Comparison of ENCODE assay signal across 28 cellular contexts in the genomic region with DNA sequence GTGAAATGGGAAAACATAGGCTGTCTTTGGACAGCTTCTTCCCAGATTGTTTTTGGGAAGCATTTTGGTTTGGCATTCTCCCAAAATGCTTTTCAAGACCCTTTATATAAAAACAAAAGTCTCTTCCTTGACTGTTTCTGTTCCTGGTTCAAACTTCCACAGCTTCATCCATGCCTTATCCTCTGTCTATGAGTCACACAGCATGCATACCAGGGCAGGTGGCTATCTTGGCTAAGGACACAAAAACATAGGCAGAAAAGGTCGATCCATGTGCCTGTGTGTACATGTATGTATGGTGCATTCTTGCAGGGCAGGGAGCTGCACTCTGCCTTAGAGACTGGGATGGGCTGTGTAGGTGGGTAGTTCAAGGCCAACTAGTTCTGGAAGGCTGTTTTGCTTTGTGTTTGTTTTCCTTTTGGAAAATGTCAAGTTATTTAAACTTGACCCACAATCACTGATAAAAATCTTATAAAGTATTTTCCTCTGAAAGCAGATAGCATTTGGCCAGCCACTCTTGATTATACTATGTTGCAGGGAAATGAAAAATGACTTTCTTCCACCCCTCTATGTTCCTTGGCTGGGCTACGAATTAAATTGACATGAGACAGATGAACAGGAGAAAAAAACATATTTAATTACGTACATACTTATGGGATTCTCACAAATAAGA.
DNase-seq lines count a peak whose midpoint lies in the region; ATAC-seq, FAIRE-seq and TF ChIP-seq lines count a peak whose summit lies in the region.
"Had no signal": no experiment of that assay in that cellular context is flagged by ENCODE, and none has a peak within 500 bp of the region (broad histone marks: within the 10 kb centered on the region; RNA-seq: fewer than 3 reads in every experiment).

No MANE protein-coding gene starts in this region.

- no peaks in the 10 kb centered on the region for H3K9me3 ChIP-seq in mucosa of descending colon
- H3K9me3 ChIP-seq: BLaER1, neutrophil had no signal

- H3K4me3 ChIP-seq in epithelial cell of esophagus (ENCODE audit: low read length) (no peak overlapping the region), mucosa of descending colon (no peak overlapping the region)
- H3K4me3 ChIP-seq: BLaER1, heart right ventricle had no signal

- peak; percentile 31 for FAIRE-seq in HTR-8/SVneo (lab: Jason Lieb, UNC)

- DNase-seq in HTR-8/SVneo (ENCODE audit: insufficient read length, low spot score) (no peak), amniotic epithelial cell (ENCODE audit: low read depth) (peak; percentile 5), epithelial cell of esophagus (ENCODE audit: low read depth) (peak; percentile 53), mucosa of descending colon (no peak), putamen (ENCODE audit: low spot score) (no peak), foreskin melanocyte (no peak), NCI-H1092 treated with DMSO at 0.1 percent for 48 hours (lab: John Stamatoyannopoulos, UW) (no peak)
- DNase-seq: activated B cell treated with CpG ODN at 0.5 μM for 24 hours; activated naive CD4-positive, alpha-beta T cell treated with anti-CD3 and anti-CD28 coated beads for 36 hours; amygdala; caudate nucleus; DND-41; GOT3; heart right ventricle; HFFc6; Kasumi-1; left cardiac atrium; naive B cell; NCI-H1092; NCI-H1930; NCI-H526 treated with DMSO at 0.1 percent for 48 hours; SHP77; stimulated activated naive CD4-positive, alpha-beta T cell; SW 1271; T1000 had no signal

- H3K36me3 ChIP-seq in mucosa of descending colon (ENCODE audit: low read depth): no peaks in the 10 kb centered on the region
- H3K36me3 ChIP-seq: BLaER1, heart right ventricle, neutrophil had no signal

- intact Hi-C loops in mucosa of descending colon (cut with DNase I, micrococcal nuclease): no loop called here

- ATAC-seq in mucosa of descending colon (peak; percentile 77), GM19023 (IDR thresholded peaks at IDR 0.05; ENCODE audit: unreplicated experiment) (no peak)
- ATAC-seq: heart right ventricle, left cardiac atrium had no signal

- no peaks in the 10 kb centered on the region for H3K4me1 ChIP-seq in mucosa of descending colon (ENCODE audit: low read depth)
- H3K4me1 ChIP-seq: BLaER1 had no signal

- TF ChIP-seq CTCF in epithelial cell of esophagus (IDR thresholded peaks at IDR 0.05; ENCODE audit: insufficient read depth, low read depth, low read length, missing control alignments) (no peak), mucosa of descending colon (IDR thresholded peaks at IDR 0.05) (no peak)

Comparison
In these comparisons a context has a peak if more than half of its experiments do, and no peak if none do; other contexts are left out.
1. DNase-seq: peak in amniotic epithelial cell (single experiment) and epithelial cell of esophagus (single experiment); none in HTR-8/SVneo (single experiment), mucosa of descending colon (0 of 3), putamen (single experiment), foreskin melanocyte (single experiment) and NCI-H1092 treated with DMSO at 0.1 percent for 48 hours (single experiment).